27 cellular contexts compared by ENCODE assay signal in genomic region chr2:192215096-192215877, GRCh38. TPM values are rescaled to one million over a fixed set of nuclear protein-coding genes. Genes with fewer than 3 reads are reported as not detected.
"Had no signal": no experiment of that assay in that cellular context is flagged by ENCODE, and none has a peak within 500 bp of the region (broad histone marks: within the 10 kb centered on the region; RNA-seq: fewer than 3 reads in every experiment).

No MANE protein-coding gene starts in this region.

- FAIRE-seq: astrocyte had no signal

- DNase-seq: activated CD4-positive, alpha-beta T cell treated with anti-CD3 and anti-CD28 coated beads for 48 hours; activated CD4-positive, alpha-beta T cell treated with anti-CD3 and anti-CD28 coated beads, Interleukin-2, amount 50 U/mL, for 4 hours; activated CD4-positive, CD25-positive, alpha-beta regulatory T cell treated with anti-CD3 and anti-CD28 coated beads, Interleukin-2, amount 50 U/mL, for 72 hours; activated CD8-positive, alpha-beta memory T cell treated with anti-CD3 and anti-CD28 coated beads, Interleukin-2, amount 50 U/mL, for 48 hours; activated CD8-positive, alpha-beta T cell treated with anti-CD3 and anti-CD28 coated beads, Interleukin-2, amount 10 ng/mL, durations not matched to agents 7 days and 5 days; activated effector memory CD4-positive, alpha-beta T cell treated with Interleukin-2 at 50 U/mL for 16 hours; activated naive CD4-positive, alpha-beta T cell treated with Interleukin-2 at 50 U/mL for 16 hours; activated naive CD8-positive, alpha-beta T cell treated with anti-CD3 and anti-CD28 coated beads, Interleukin-2, amount 50 U/mL, for 24 hours; activated T-cell treated with anti-CD3 and anti-CD28 coated beads, Interleukin-2, amount 50 U/mL, for 1 hour; amniotic stem cell; KBM-7; NCI-H1048; NCI-H146; NCI-H187 treated with DMSO at 0.1 percent for 48 hours; NCI-H2171; NCI-H2227 treated with DMSO at 0.1 percent for 48 hours; NCI-H446 treated with DMSO at 0.1 percent for 48 hours; NCI-H524 treated with DMSO at 0.1 percent for 48 hours; NCI-H748 treated with DMSO at 0.1 percent for 48 hours; SIG-M5; T-helper 17 cell; T-helper 9 cell had no signal

- ATAC-seq: activated CD8-positive, alpha-beta T cell treated with anti-CD3 and anti-CD28 coated beads, Interleukin-2, amount 10 ng/mL, durations not matched to agents 7 days and 5 days; activated naive CD4-positive, alpha-beta T cell treated with anti-CD3 and anti-CD28 coated beads, Interleukin-2, amount 50 U/mL, for 72 hours; activated naive CD8-positive, alpha-beta T cell treated with anti-CD3 and anti-CD28 coated beads, Interleukin-2, amount 50 U/mL, for 24 hours; T-helper 17 cell; WTC11 had no signal

RNA-seq across cellular contexts. Expression of gene TMEFF2, which starts 20.6 kb away (rescaled TPM):
- total RNA-seq: activated CD8-positive, alpha-beta T cell treated with anti-CD3 and anti-CD28 coated beads, Interleukin-2, amount 10 ng/mL, durations not matched to agents 7 days and 5 days; activated naive CD4-positive, alpha-beta T cell treated with anti-CD3 and anti-CD28 coated beads, Interleukin-2, amount 50 U/mL, for 72 hours; activated T-helper 1 cell treated with anti-CD3 and anti-CD28 coated beads, Interleukin-12 subunit alpha, Interleukin-12 subunit beta, Interleukin-2, Interleukin-4 antibody, amounts not matched to agents 30 ng/mL and 10 ng/mL and 1 ng/mL, durations not matched to agents 14 hours and 24 hours and 36 hours; OCI-LY7; T-helper 17 cell had no signal
